Comparison of ENCODE assay signal across 1 cellular context in genomic region chr7:55133630-55134392, GRCh38.
TF ChIP-seq lines count a peak whose summit lies in the region.

No MANE protein-coding gene starts in this region.

TF ChIP-seq in SK-N-SH, 30 proteins besides CTCF, POLR2A, EP300 and RAD21 (continued from another document):
- no peak for TF ChIP-seq USF2 (IDR thresholded peaks at IDR 0.05; ENCODE audit: borderline replicate concordance, low read depth, low read length)
- TF ChIP-seq MEF2A (IDR thresholded peaks at IDR 0.05; ENCODE audit: borderline replicate concordance, low read depth): peak; percentile 34; the same call in 1 of the 2 replicates
- no peak for TF ChIP-seq GATA2 (CRISPR knock-in tag; IDR thresholded peaks at IDR 0.05)
- no peak for TF ChIP-seq MXI1 (IDR thresholded peaks at IDR 0.05; ENCODE audit: low read depth, low read length)
- TF ChIP-seq SMC3 (IDR thresholded peaks at IDR 0.05; ENCODE audit: low read depth, low read length): peak; percentile 8; the same call in 1 of the 2 replicates
- TF ChIP-seq PBX3 (IDR thresholded peaks at IDR 0.05): peak; percentile 78; the same call in 1 of the 2 replicates
- no peak for TF ChIP-seq FOXJ3 (CRISPR knock-in tag; IDR thresholded peaks at IDR 0.05)
- TF ChIP-seq MAX (IDR thresholded peaks at IDR 0.05; ENCODE audit: low read depth): peak; percentile 97
- TF ChIP-seq TEAD4 (IDR thresholded peaks at IDR 0.05; ENCODE audit: borderline replicate concordance, insufficient read depth): peak; percentile 89
- no peak for TF ChIP-seq EZH2phosphoT487 (IDR thresholded peaks at IDR 0.05; ENCODE audit: borderline replicate concordance, low read depth)
TF ChIP-seq in SK-N-SH: peak in this region for 18.
